Comparison of ENCODE assay signal across 8 cellular contexts in genomic region chrX:95764972-95765451, GRCh38.
DNase-seq lines count a peak whose midpoint lies in the region; TF ChIP-seq lines count a peak whose summit lies in the region.

No MANE protein-coding gene starts in this region.

- peak; percentile 7 for DNase-seq in LoVo (ENCODE audit: low spot score)
- peak in 4 of 7 donors; percentile 7 to 26 (median 14) for DNase-seq in adrenal gland
- DNase-seq in islet precursor cell: peak; percentile 50
- DNase-seq in cerebellar nuclear complex (lab: John Stamatoyannopoulos, UW): no peak
- DNase-seq in GF-D8 (lab: John Stamatoyannopoulos, UW): no peak
- DNase-seq in OCI-M2 (lab: John Stamatoyannopoulos, UW; ENCODE audit: unreplicated experiment): no peak

- H3K27ac ChIP-seq in 22Rv1 (no peak overlapping the region), adrenal gland (no peak overlapping the region)

- H3K9me3 ChIP-seq in adrenal gland (replicated peaks in 1 of 3): no peaks in the 10 kb centered on the region

- H3K4me1 ChIP-seq in adrenal gland (replicated peaks in 1 of 2): no peaks in the 10 kb centered on the region

- TF ChIP-seq CTCF in 22Rv1 (IDR thresholded peaks at IDR 0.05): peak; percentile 44
- TF ChIP-seq CTCF in GM12874 (IDR thresholded peaks at IDR 0.05; ENCODE audit: insufficient read depth, low read depth, low read length): peak; percentile 28; the same call in 1 of the 2 replicates
- peak in 4 of 6 experiments; percentile 23 to 52 (median 41) for TF ChIP-seq CTCF in adrenal gland (IDR thresholded peaks at IDR 0.05)

- intact Hi-C loops in adrenal gland (cut with DNase I): no loop called here

- no peak overlapping the region for H3K4me3 ChIP-seq in adrenal gland

- peaks cover 13% of the 10 kb centered on the region for H3K27me3 ChIP-seq in adrenal gland

- no peak for TF ChIP-seq POLR2A in adrenal gland (IDR thresholded peaks at IDR 0.05)

- WGBS in adrenal gland, 4 donors: 13 to 29% (median 25%) methylated on average over 3 of the region's 3 CpGs

- H3K36me3 ChIP-seq in adrenal gland (replicated peaks in 1 of 2): no peaks in the 10 kb centered on the region

Comparison
In these comparisons a context has a peak if more than half of its experiments do, and no peak if none do; other contexts are left out.
1. DNase-seq: peak in LoVo (single experiment), adrenal gland (4 of 7) and islet precursor cell (single experiment); none in cerebellar nuclear complex (0 of 2), GF-D8 (single experiment) and OCI-M2 (single experiment).
2. Peak in every context shown above with its lines, with median percentiles within 50 percentile points of each other: CTCF ChIP-seq.